Comparison of ENCODE assay signal across 14 cellular contexts in genomic region chr3:15319127-15319526, GRCh38. TPM values are rescaled to one million over a fixed set of nuclear protein-coding genes. Genes with fewer than 3 reads are reported as not detected.
DNase-seq lines count a peak whose midpoint lies in the region; ATAC-seq and TF ChIP-seq lines count a peak whose summit lies in the region.
"Had no signal": no experiment of that assay in that cellular context is flagged by ENCODE, and none has a peak within 500 bp of the region (broad histone marks: within the 10 kb centered on the region; RNA-seq: fewer than 3 reads in every experiment).

No MANE protein-coding gene starts in this region.

- DNase-seq in T-helper 1 cell (no peak), esophagus muscularis mucosa (ENCODE audit: extremely low spot score) (no peak), tibial artery (no peak), germinal center (ENCODE audit: low spot score) (no peak), RPMI8226 (no peak)
- no peak for DNase-seq in activated naive CD4-positive, alpha-beta T cell treated with anti-CD3 and anti-CD28 coated beads, Interleukin-2, amount 50 U/mL, for 72 hours (ENCODE audit: low spot score in 2 of 2)
- DNase-seq: 8988T; activated CD4-positive, alpha-beta T cell treated with anti-CD3 and anti-CD28 coated beads, Interleukin-2, amount 50 U/mL, for 1 hour; COR-L47; mesendoderm; stimulated activated naive CD8-positive, alpha-beta T cell treated with anti-CD3 and anti-CD28 coated beads, Interleukin-15, amount 100 ng/mL, for 72 hours had no signal

- no peak for ATAC-seq in activated naive CD4-positive, alpha-beta T cell treated with anti-CD3 and anti-CD28 coated beads, Interleukin-2, amount 50 U/mL, for 72 hours
- ATAC-seq: stimulated activated naive CD8-positive, alpha-beta T cell treated with anti-CD3 and anti-CD28 coated beads, Interleukin-15, amount 100 ng/mL, for 72 hours had no signal

- peak overlapping the region; percentile 11 for H3K27ac Mint-ChIP-seq in T-helper 1 cell treated with Interleukin-12 subunit alpha and Interleukin-12 subunit beta and Interleukin-4 antibody, amounts not matched to agents 30 μg/mL and 1 μg/mL, for 36 hours
- H3K27ac Mint-ChIP-seq in activated naive CD4-positive, alpha-beta T cell treated with anti-CD3 and anti-CD28 coated beads, Interleukin-2, amount 50 U/mL, for 72 hours = no peak overlapping the region
- H3K27ac Mint-ChIP-seq: stimulated activated naive CD8-positive, alpha-beta T cell treated with anti-CD3 and anti-CD28 coated beads, Interleukin-15, amount 100 ng/mL, for 72 hours had no signal

- peaks cover 39% of the 10 kb centered on the region for H3K36me3 Mint-ChIP-seq in T-helper 1 cell treated with Interleukin-12 subunit alpha and Interleukin-12 subunit beta and Interleukin-4 antibody, amounts not matched to agents 30 μg/mL and 1 μg/mL, for 36 hours (ENCODE audit: low read depth)
- H3K36me3 Mint-ChIP-seq in activated naive CD4-positive, alpha-beta T cell treated with anti-CD3 and anti-CD28 coated beads, Interleukin-2, amount 50 U/mL, for 72 hours = peaks cover 0 to 1% of the 10 kb centered on the region in 2 donors

- H3K36me3 ChIP-seq in esophagus muscularis mucosa = no peaks in the 10 kb centered on the region
- no peaks in the 10 kb centered on the region for H3K36me3 ChIP-seq in neutrophil
- no peaks in the 10 kb centered on the region for H3K36me3 ChIP-seq in tibial artery
- H3K36me3 ChIP-seq: cardiac muscle cell had no signal

- TF ChIP-seq EP300 in esophagus muscularis mucosa (IDR thresholded peaks at IDR 0.05) = no peak

- H3K9me3 Mint-ChIP-seq in T-helper 1 cell treated with Interleukin-12 subunit alpha and Interleukin-12 subunit beta and Interleukin-4 antibody, amounts not matched to agents 30 μg/mL and 1 μg/mL, for 36 hours = no peaks in the 10 kb centered on the region
- H3K9me3 Mint-ChIP-seq in activated naive CD4-positive, alpha-beta T cell treated with anti-CD3 and anti-CD28 coated beads, Interleukin-2, amount 50 U/mL, for 72 hours = no peaks in the 10 kb centered on the region
- H3K9me3 Mint-ChIP-seq: stimulated activated naive CD8-positive, alpha-beta T cell treated with anti-CD3 and anti-CD28 coated beads, Interleukin-15, amount 100 ng/mL, for 72 hours had no signal

- no peaks in the 10 kb centered on the region for H3K27me3 ChIP-seq in esophagus muscularis mucosa
- no peaks in the 10 kb centered on the region for H3K27me3 ChIP-seq in neutrophil
- no peaks in the 10 kb centered on the region for H3K27me3 ChIP-seq in tibial artery
- H3K27me3 ChIP-seq: cardiac muscle cell had no signal

- H3K27me3 Mint-ChIP-seq in T-helper 1 cell treated with Interleukin-12 subunit alpha and Interleukin-12 subunit beta and Interleukin-4 antibody, amounts not matched to agents 30 μg/mL and 1 μg/mL, for 36 hours (ENCODE audit: low read depth) = no peaks in the 10 kb centered on the region
- H3K27me3 Mint-ChIP-seq: stimulated activated naive CD8-positive, alpha-beta T cell treated with anti-CD3 and anti-CD28 coated beads, Interleukin-15, amount 100 ng/mL, for 72 hours had no signal

- peaks cover 65% of the 10 kb centered on the region for H3K4me1 Mint-ChIP-seq in T-helper 1 cell treated with Interleukin-12 subunit alpha and Interleukin-12 subunit beta and Interleukin-4 antibody, amounts not matched to agents 30 μg/mL and 1 μg/mL, for 36 hours (ENCODE audit: low read depth)

- no peak for TF ChIP-seq POLR2A in esophagus muscularis mucosa (IDR thresholded peaks at IDR 0.05; ENCODE audit: low read depth)

- H3K4me1 ChIP-seq in esophagus muscularis mucosa = peaks cover 32 to 71% (median 59%) of the 10 kb centered on the region in 4 donors
- H3K4me1 ChIP-seq in neutrophil (ENCODE audit: control insufficient read depth in 1 of 2, insufficient read depth in 1 of 2, low read depth in 1 of 2, low read length in 1 of 2) = peaks cover 68 to 72% of the 10 kb centered on the region in 2 experiments
- H3K4me1 ChIP-seq in tibial artery = peaks cover 0 to 84% (median 63%) of the 10 kb centered on the region in 4 donors

- intact Hi-C loops in esophagus muscularis mucosa (cut with DNase I) = no loop called here
- intact Hi-C loops in tibial artery (cut with DNase I; ENCODE audit: low total_unique reads) = no loop called here

- H3K4me3 Mint-ChIP-seq in T-helper 1 cell treated with Interleukin-12 subunit alpha and Interleukin-12 subunit beta and Interleukin-4 antibody, amounts not matched to agents 30 μg/mL and 1 μg/mL, for 36 hours = no peak overlapping the region
- H3K4me3 Mint-ChIP-seq: stimulated activated naive CD8-positive, alpha-beta T cell treated with anti-CD3 and anti-CD28 coated beads, Interleukin-15, amount 100 ng/mL, for 72 hours had no signal

- H3K4me3 ChIP-seq in esophagus muscularis mucosa = no peak overlapping the region
- H3K4me3 ChIP-seq in neutrophil (ENCODE audit: low read depth in 1 of 2, low read length in 1 of 2) = no peak overlapping the region
- H3K4me3 ChIP-seq in tibial artery = no peak overlapping the region
- H3K4me3 ChIP-seq: cardiac muscle cell had no signal

- peak overlapping the region; percentile 64 to 68 (median 67) for H3K27ac ChIP-seq in esophagus muscularis mucosa (replicated peaks in 1 of 4)
- H3K27ac ChIP-seq in neutrophil = peak overlapping the region; percentile 23
- peak overlapping the region; percentile 73 to 80 for H3K27ac ChIP-seq in tibial artery
- H3K27ac ChIP-seq: cardiac muscle cell had no signal

- 78% methylated on average over 2 of the region's 2 CpGs for WGBS in esophagus muscularis mucosa

- TF ChIP-seq CTCF in esophagus muscularis mucosa (IDR thresholded peaks at IDR 0.05) = no peak
- no peak for TF ChIP-seq CTCF in neutrophil (IDR thresholded peaks at IDR 0.05)
- TF ChIP-seq CTCF in tibial artery (IDR thresholded peaks at IDR 0.05) = no peak

- H3K9me3 ChIP-seq in esophagus muscularis mucosa = no peaks in the 10 kb centered on the region
- H3K9me3 ChIP-seq in neutrophil = no peaks in the 10 kb centered on the region
- no peaks in the 10 kb centered on the region for H3K9me3 ChIP-seq in tibial artery

RNA-seq across cellular contexts. Expression of gene SH3BP5, which starts 13.3 kb away (rescaled TPM):
- total RNA-seq in esophagus muscularis mucosa = 10 to 100 TPM; 26.2 to 56.5 (median 38.2) TPM
- 10 to 100 TPM in 1 of 2 donors, 1 to 10 TPM in 1; 2.6 to 18.9 TPM for total RNA-seq in activated naive CD4-positive, alpha-beta T cell treated with anti-CD3 and anti-CD28 coated beads, Interleukin-2, amount 50 U/mL, for 72 hours

Comparison
In these comparisons a context has a peak if more than half of its experiments do, and no peak if none do; other contexts are left out.
1. H3K27ac ChIP-seq: peak in every context shown above with its lines; median percentile 76 in tibial artery; 67 in esophagus muscularis mucosa; 23 in neutrophil.